In the genomic region with DNA sequence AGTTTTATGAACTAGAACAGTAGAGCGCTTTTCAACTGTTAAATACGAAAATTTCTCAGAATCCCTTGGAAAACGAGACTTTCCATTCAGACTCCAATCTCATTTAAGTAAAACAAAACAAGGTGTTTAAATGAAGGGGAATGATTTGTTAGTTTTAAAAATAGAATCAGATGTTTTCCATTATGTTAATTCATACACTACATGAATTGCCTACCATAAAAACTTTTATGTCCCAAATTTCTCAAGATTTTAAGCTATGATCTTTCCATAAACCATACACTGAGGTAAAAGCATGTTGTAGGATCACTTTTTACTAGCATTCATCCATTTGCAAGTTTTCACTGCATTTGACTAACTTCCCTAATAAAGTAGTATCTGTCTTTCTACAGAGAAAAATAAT, we compare ENCODE assay signal across 6 cellular contexts.
"Had no signal": no experiment of that assay in that cellular context is flagged by ENCODE, and none has a peak within 500 bp of the region (broad histone marks: within the 10 kb centered on the region; RNA-seq: fewer than 3 reads in every experiment).

No MANE protein-coding gene starts in this region.

- DNase-seq: IMR-90, KBM-7, KG1 had no signal

- FAIRE-seq: HepG2, HTR-8/SVneo, K562 had no signal
